Comparison of ENCODE assay signal across 8 cellular contexts in genomic region chr12:59403259-59403932, GRCh38.
DNase-seq lines count a peak whose midpoint lies in the region; ATAC-seq and TF ChIP-seq lines count a peak whose summit lies in the region.

No MANE protein-coding gene starts in this region.

- H3K27me3 ChIP-seq in colonic mucosa: no peaks in the 10 kb centered on the region

- H3K4me3 ChIP-seq in colonic mucosa: no peak overlapping the region

- no peaks in the 10 kb centered on the region for H3K36me3 ChIP-seq in colonic mucosa

- DNase-seq in SIG-M5 treated with dmso at 0.1 percent for 504 hours (lab: John Stamatoyannopoulos, UW; ENCODE audit: unreplicated experiment) (peak; percentile 59), SIG-M5 (lab: John Stamatoyannopoulos, UW) (no peak), M059J (ENCODE audit: low read depth) (peak; percentile 70), SK-N-DZ (ENCODE audit: low spot score) (peak; percentile 53), colonic mucosa (peak; percentile 46), kidney tubule cell (ENCODE audit: low spot score) (peak; percentile 59)
- peak; percentile 9 for DNase-seq in stimulated activated naive B cell treated with anti-CD40 and anti-IgM and Interleukin-4, amounts not matched to agents 10 μg/mL and 1 μg/mL and 100 μg/mL, for 72 hours

- H3K9me3 ChIP-seq in colonic mucosa: no peaks in the 10 kb centered on the region

- intact Hi-C loops in colonic mucosa (cut with DNase I): loop anchor here (10.0 kb wide), 1 partner anchor 431 kb away; no protein-coding TSS in a partner anchor

- TF ChIP-seq CTCF in colonic mucosa (IDR thresholded peaks at IDR 0.05): peak; percentile 73

- H3K27me3 Mint-ChIP-seq in stimulated activated naive B cell treated with anti-CD40 and anti-IgM and Interleukin-4, amounts not matched to agents 10 μg/mL and 1 μg/mL and 100 μg/mL, for 72 hours: peaks cover 0 to 15% of the 10 kb centered on the region in 2 donors

- peak; percentile 73 for ATAC-seq in GM21576 (IDR thresholded peaks at IDR 0.05; ENCODE audit: unreplicated experiment)
- peak; percentile 61 to 62 for ATAC-seq in stimulated activated naive B cell treated with anti-CD40 and anti-IgM and Interleukin-4, amounts not matched to agents 10 μg/mL and 1 μg/mL and 100 μg/mL, for 72 hours (replicated peaks)

- H3K27ac Mint-ChIP-seq in stimulated activated naive B cell treated with anti-CD40 and anti-IgM and Interleukin-4, amounts not matched to agents 10 μg/mL and 1 μg/mL and 100 μg/mL, for 72 hours: no peak overlapping the region

- no peaks in the 10 kb centered on the region for H3K36me3 Mint-ChIP-seq in stimulated activated naive B cell treated with anti-CD40 and anti-IgM and Interleukin-4, amounts not matched to agents 10 μg/mL and 1 μg/mL and 100 μg/mL, for 72 hours

- peaks cover 3 to 20% of the 10 kb centered on the region in 2 donors for H3K4me1 Mint-ChIP-seq in stimulated activated naive B cell treated with anti-CD40 and anti-IgM and Interleukin-4, amounts not matched to agents 10 μg/mL and 1 μg/mL and 100 μg/mL, for 72 hours

- H3K9ac ChIP-seq in colonic mucosa (ENCODE audit: low read depth in 2 of 2, low read length in 2 of 2): no peak overlapping the region

- no peaks in the 10 kb centered on the region for H3K9me3 Mint-ChIP-seq in stimulated activated naive B cell treated with anti-CD40 and anti-IgM and Interleukin-4, amounts not matched to agents 10 μg/mL and 1 μg/mL and 100 μg/mL, for 72 hours

- H3K27ac ChIP-seq in colonic mucosa: no peak overlapping the region

- H3K4me1 ChIP-seq in colonic mucosa: no peaks in the 10 kb centered on the region

- H3K4me3 Mint-ChIP-seq in stimulated activated naive B cell treated with anti-CD40 and anti-IgM and Interleukin-4, amounts not matched to agents 10 μg/mL and 1 μg/mL and 100 μg/mL, for 72 hours: no peak overlapping the region
